8 cellular contexts compared by ENCODE assay signal in genomic region chr7:87416682-87417587, GRCh38. TPM values are rescaled to one million over a fixed set of nuclear protein-coding genes. Genes with fewer than 3 reads are reported as not detected.
DNase-seq lines count a peak whose midpoint lies in the region; ATAC-seq, FAIRE-seq and TF ChIP-seq lines count a peak whose summit lies in the region.

No MANE protein-coding gene starts in this region.

- H3K36me3 ChIP-seq in KMS-11 (ENCODE audit: insufficient read depth) (no peaks in the 10 kb centered on the region), upper lobe of right lung (no peaks in the 10 kb centered on the region)

- no peak overlapping the region for H3K4me3 Mint-ChIP-seq in osteocyte (ENCODE audit: unreplicated experiment)

- ATAC-seq in GM21447 (IDR thresholded peaks at IDR 0.05; ENCODE audit: unreplicated experiment) = peak; percentile 77
- ATAC-seq in upper lobe of right lung = peak; percentile 77

- peak; percentile 80 for FAIRE-seq in RCC 7860 (lab: Jason Lieb, UNC)

- H3K27ac ChIP-seq in KMS-11 (no peak overlapping the region), upper lobe of right lung (no peak overlapping the region)

- H3K79me2 ChIP-seq in KMS-11 (ENCODE audit: insufficient read depth, low read depth) = no peaks in the 10 kb centered on the region

- H3K27ac Mint-ChIP-seq in osteocyte (ENCODE audit: unreplicated experiment) = no peak overlapping the region

- peak; percentile 93 for TF ChIP-seq CTCF in KMS-11 (conservative IDR thresholded peaks at IDR 0.05; ENCODE audit: low read depth, low read length)
- TF ChIP-seq CTCF in osteocyte (IDR thresholded peaks at IDR 0.05) = peak; percentile 81
- TF ChIP-seq CTCF in upper lobe of right lung (IDR thresholded peaks at IDR 0.05) = peak; percentile 76

- intact Hi-C loops in upper lobe of right lung (cut with DNase I) = no loop called here

- H3K27me3 ChIP-seq in KMS-11 (ENCODE audit: insufficient read depth, low read depth) (no peaks in the 10 kb centered on the region), upper lobe of right lung (no peaks in the 10 kb centered on the region)

- H3K9ac ChIP-seq in KMS-11 = no peak overlapping the region

- H3K4me1 ChIP-seq in KMS-11 (ENCODE audit: low read depth, poor library complexity, severe bottlenecking) = no peaks in the 10 kb centered on the region
- no peaks in the 10 kb centered on the region for H3K4me1 ChIP-seq in upper lobe of right lung

- no peaks in the 10 kb centered on the region for H3K4me1 Mint-ChIP-seq in osteocyte (ENCODE audit: unreplicated experiment)

- no peaks in the 10 kb centered on the region for H3K9me3 ChIP-seq in upper lobe of right lung

- no peaks in the 10 kb centered on the region for H3K9me3 Mint-ChIP-seq in osteocyte (ENCODE audit: unreplicated experiment)

- H2AFZ ChIP-seq in KMS-11 (ENCODE audit: low read depth) = no peak overlapping the region

- peaks cover 35% of the 10 kb centered on the region for H3K27me3 Mint-ChIP-seq in osteocyte (ENCODE audit: unreplicated experiment)

- DNase-seq in D341Med (ENCODE audit: low spot score) = peak; percentile 49
- DNase-seq in RCC 7860 (ENCODE audit: low spot score) = peak; percentile 29
- peak; percentile 19 for DNase-seq in activated T-helper 1 cell treated with Interleukin-2 at 50 U/mL for 16 hours (ENCODE audit: low read depth)
- peak; percentile 66 for DNase-seq in fibroblast of the conjunctiva (ENCODE audit: low read depth)
- no peak for DNase-seq in osteocyte (ENCODE audit: extremely low spot score, unreplicated experiment)
- no peak for DNase-seq in upper lobe of right lung

- H4K20me1 ChIP-seq in KMS-11 (ENCODE audit: insufficient read depth) = no peaks in the 10 kb centered on the region

- no peak overlapping the region for H3K4me2 ChIP-seq in KMS-11

- H3K36me3 Mint-ChIP-seq in osteocyte (ENCODE audit: unreplicated experiment) = no peaks in the 10 kb centered on the region

- H3K4me3 ChIP-seq in KMS-11 (IDR thresholded peaks at IDR 0.05; ENCODE audit: insufficient read depth, low read depth, low read length) (no peak overlapping the region), upper lobe of right lung (no peak overlapping the region)

RNA-seq across cellular contexts. Expression of gene ABCB4, which starts 58.5 kb away (rescaled TPM):
- total RNA-seq in osteocyte (not detected in 2 replicates), upper lobe of right lung (0.41 TPM)

Comparison
In these comparisons a context has a peak if more than half of its experiments do, and no peak if none do; other contexts are left out.
1. DNase-seq: peak in D341Med (single experiment), RCC 7860 (single experiment), activated T-helper 1 cell treated with Interleukin-2 at 50 U/mL for 16 hours (single experiment) and fibroblast of the conjunctiva (single experiment); none in osteocyte (single experiment) and upper lobe of right lung (single experiment).
2. Peak in every context shown above with its lines, with median percentiles within 50 percentile points of each other: CTCF ChIP-seq.